Comparison of ENCODE assay signal across 11 cellular contexts in the genomic region with DNA sequence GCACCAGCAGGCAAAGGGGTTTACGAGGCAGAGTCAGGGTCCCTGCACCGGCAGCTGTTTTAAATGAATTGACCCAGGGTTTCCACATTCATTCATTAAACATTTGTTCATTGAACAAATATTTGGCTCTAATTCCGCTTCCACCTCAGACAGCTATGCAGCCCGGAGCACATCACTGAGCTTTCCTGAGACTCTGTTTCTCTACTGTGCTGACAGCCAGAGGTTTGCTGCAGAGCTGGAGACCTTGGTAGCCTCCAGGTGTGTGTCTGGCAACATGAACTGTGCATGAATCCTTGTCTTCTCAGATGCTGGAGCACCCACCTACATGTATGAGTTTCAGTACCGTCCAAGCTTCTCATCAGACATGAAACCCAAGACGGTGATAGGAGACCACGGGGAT. TPM values are rescaled to one million over a fixed set of nuclear protein-coding genes. Genes with fewer than 3 reads are reported as not detected.
"Had no signal": no experiment of that assay in that cellular context is flagged by ENCODE, and none has a peak within 500 bp of the region (broad histone marks: within the 10 kb centered on the region; RNA-seq: fewer than 3 reads in every experiment).

No MANE protein-coding gene starts in this region.

RNA-seq across cellular contexts. Expression of gene CES1, which starts 42.7 kb away (rescaled TPM):
- total RNA-seq: activated CD4-positive, alpha-beta T cell treated with anti-CD3 and anti-CD28 coated beads for 36 hours; activated CD8-positive, alpha-beta memory T cell treated with anti-CD3 and anti-CD28 coated beads for 36 hours; activated CD8-positive, alpha-beta T cell treated with anti-CD3 and anti-CD28 coated beads, Interleukin-2, amount 10 ng/mL, durations not matched to agents 7 days and 5 days; activated naive CD4-positive, alpha-beta T cell treated with anti-CD3 and anti-CD28 coated beads for 36 hours; activated naive CD4-positive, alpha-beta T cell treated with anti-CD3 and anti-CD28 coated beads, Interleukin-2, amount 50 U/mL, for 72 hours; activated naive CD8-positive, alpha-beta T cell treated with anti-CD3 and anti-CD28 coated beads for 36 hours; activated T-cell treated with anti-CD3 and anti-CD28 coated beads, Interleukin-2, amount 50 U/mL, for 72 hours; activated T-helper 1 cell treated with anti-CD3 and anti-CD28 coated beads, Interleukin-12 subunit alpha, Interleukin-12 subunit beta, Interleukin-2, Interleukin-4 antibody, amounts not matched to agents 30 ng/mL and 10 ng/mL and 1 ng/mL, durations not matched to agents 14 hours and 24 hours and 36 hours; activated T-helper 17 cell treated with anti-CD3 and anti-CD28 coated beads, Interleukin-2, amount 50 U/mL, for 72 hours; cardiac muscle cell; T-helper 1 cell treated with Interleukin-12 subunit alpha and Interleukin-12 subunit beta and Interleukin-4 antibody, amounts not matched to agents 30 ng/mL and 1 ng/mL, for 36 hours had no signal
- polyA plus RNA-seq: cardiac muscle cell had no signal
